12 cellular contexts compared by ENCODE assay signal in the genomic region with DNA sequence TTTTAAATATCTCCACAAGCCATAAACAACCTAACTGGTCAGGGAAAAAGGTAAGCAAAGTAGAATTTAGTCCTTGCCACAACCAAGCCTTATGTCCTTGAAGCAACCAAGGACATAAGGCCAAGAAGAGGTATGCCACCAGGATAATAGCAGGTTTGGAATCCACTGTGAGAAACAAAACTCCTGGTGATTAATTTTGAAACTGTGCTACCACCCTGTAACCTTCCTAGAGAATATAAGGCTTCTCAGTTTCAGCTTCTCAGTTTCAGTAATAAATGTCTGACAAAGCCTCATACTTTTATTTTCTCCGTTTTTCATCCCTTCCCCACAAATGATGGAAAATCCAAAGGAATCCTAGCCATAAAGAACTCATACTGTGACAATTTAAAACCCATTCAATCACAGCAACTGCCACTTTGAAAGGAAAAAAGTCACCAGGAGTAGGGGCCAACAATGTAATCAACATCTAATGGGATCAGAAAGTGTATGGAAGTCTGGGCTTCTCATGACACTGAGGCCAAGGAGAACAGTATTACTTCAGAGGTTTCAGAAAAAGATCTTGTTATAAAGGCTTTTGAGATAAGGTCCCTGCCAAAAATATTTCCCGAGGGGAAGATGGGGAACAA.
DNase-seq lines count a peak whose midpoint lies in the region; ATAC-seq and TF ChIP-seq lines count a peak whose summit lies in the region.
"Had no signal": no experiment of that assay in that cellular context is flagged by ENCODE, and none has a peak within 500 bp of the region (broad histone marks: within the 10 kb centered on the region; RNA-seq: fewer than 3 reads in every experiment).

No MANE protein-coding gene starts in this region.

- H3K36me3 ChIP-seq in brain microvascular endothelial cell (replicated peaks) = no peaks in the 10 kb centered on the region
- no peaks in the 10 kb centered on the region for H3K36me3 ChIP-seq in muscle layer of duodenum (ENCODE audit: control insufficient read depth in 1 of 2, insufficient read depth in 2 of 2, low read length in 2 of 2)

- no peak for DNase-seq in stimulated activated naive CD8-positive, alpha-beta T cell treated with anti-CD3 and anti-CD28 coated beads, Interleukin-15, amount 100 ng/mL, for 72 hours
- DNase-seq in stimulated activated naive CD8-positive, alpha-beta T cell treated with anti-CD3 and anti-CD28 coated beads, Interleukin-15, Interleukin-2, amounts not matched to agents 100 U/mL and 50 U/mL, for 24 hours = no peak
- DNase-seq in brain microvascular endothelial cell (no peak), KBM-7 (no peak), NCI-H2196 treated with DMSO at 0.1 percent for 48 hours (lab: John Stamatoyannopoulos, UW; ENCODE audit: unreplicated experiment) (no peak)
- no peak for DNase-seq in activated CD8-positive, alpha-beta memory T cell treated with anti-CD3 and anti-CD28 coated beads, Interleukin-2, amount 50 U/mL, for 4 hours
- no peak for DNase-seq in activated naive CD4-positive, alpha-beta T cell treated with anti-CD3 and anti-CD28 coated beads, Interleukin-2, amount 50 U/mL, for 16 hours
- DNase-seq: mammary epithelial cell, NCI-H526, retina had no signal

- no peaks in the 10 kb centered on the region for H3K4me1 ChIP-seq in muscle layer of duodenum (ENCODE audit: control insufficient read depth in 1 of 2, insufficient read depth in 2 of 2, low read length in 2 of 2)
- H3K4me1 ChIP-seq: A549 had no signal

- TF ChIP-seq CTCF in brain microvascular endothelial cell (IDR thresholded peaks at IDR 0.05; ENCODE audit: low read depth, low read length, missing control alignments) = no peak

- H3K27ac Mint-ChIP-seq in stimulated activated naive CD8-positive, alpha-beta T cell treated with anti-CD3 and anti-CD28 coated beads, Interleukin-15, amount 100 ng/mL, for 72 hours = no peak overlapping the region

- H3K27ac ChIP-seq in brain microvascular endothelial cell (peak overlapping the region; percentile 72), muscle layer of duodenum (ENCODE audit: low read length) (peak overlapping the region; percentile 26)
- H3K27ac ChIP-seq: A549 had no signal

- H3K4me3 Mint-ChIP-seq in stimulated activated naive CD8-positive, alpha-beta T cell treated with anti-CD3 and anti-CD28 coated beads, Interleukin-15, amount 100 ng/mL, for 72 hours = no peak overlapping the region

- peaks cover 12% of the 10 kb centered on the region for H3K27me3 Mint-ChIP-seq in stimulated activated naive CD8-positive, alpha-beta T cell treated with anti-CD3 and anti-CD28 coated beads, Interleukin-15, amount 100 ng/mL, for 72 hours

- H3K27me3 ChIP-seq in brain microvascular endothelial cell (replicated peaks) (no peaks in the 10 kb centered on the region), muscle layer of duodenum (ENCODE audit: low read depth, low read length) (no peaks in the 10 kb centered on the region)

- no peaks in the 10 kb centered on the region for H3K9me3 Mint-ChIP-seq in stimulated activated naive CD8-positive, alpha-beta T cell treated with anti-CD3 and anti-CD28 coated beads, Interleukin-15, amount 100 ng/mL, for 72 hours

- in situ Hi-C loops in brain microvascular endothelial cell (cut with HindIII; ENCODE audit: low pct_ligation_motif_present, low sequenced_read_pairs) (no loop called here), KBM-7 (cut with MboI; ENCODE audit: low pct_unique_long_range_greater_than_20kb, low sequenced_read_pairs) (no loop called here)

- H3K4me3 ChIP-seq in brain microvascular endothelial cell (ENCODE audit: low read depth, low read length) (no peak overlapping the region), muscle layer of duodenum (ENCODE audit: low read depth in 1 of 2, low read length in 2 of 2) (no peak overlapping the region)
- H3K4me3 ChIP-seq: A549 had no signal

- peaks cover 18% of the 10 kb centered on the region for H3K4me1 Mint-ChIP-seq in stimulated activated naive CD8-positive, alpha-beta T cell treated with anti-CD3 and anti-CD28 coated beads, Interleukin-15, amount 100 ng/mL, for 72 hours

- peak; percentile 56 for ATAC-seq in stimulated activated naive CD8-positive, alpha-beta T cell treated with anti-CD3 and anti-CD28 coated beads, Interleukin-15, amount 100 ng/mL, for 72 hours
- no peak for ATAC-seq in stimulated activated naive CD8-positive, alpha-beta T cell treated with anti-CD3 and anti-CD28 coated beads, Interleukin-15, Interleukin-2, amounts not matched to agents 100 U/mL and 50 U/mL, for 24 hours
- ATAC-seq: A549 had no signal

- H3K9me3 ChIP-seq in muscle layer of duodenum (ENCODE audit: control insufficient read depth in 1 of 2, low read length in 2 of 2) = no peaks in the 10 kb centered on the region
